In genomic region chr19:39515551-39516191, GRCh38 we compare ENCODE assay signal across 10 cellular contexts. TPM values are rescaled to one million over a fixed set of nuclear protein-coding genes. Genes with fewer than 3 reads are reported as not detected.
DNase-seq lines count a peak whose midpoint lies in the region; ATAC-seq and FAIRE-seq lines count a peak whose summit lies in the region.
"Had no signal": no experiment of that assay in that cellular context is flagged by ENCODE, and none has a peak within 500 bp of the region (broad histone marks: within the 10 kb centered on the region; RNA-seq: fewer than 3 reads in every experiment).

No MANE protein-coding gene starts in this region.

- peaks cover 2% of the 10 kb centered on the region for H3K36me3 Mint-ChIP-seq in activated CD4-positive, alpha-beta T cell treated with anti-CD3 and anti-CD28 coated beads, Interleukin-2, amount 10 ng/mL, durations not matched to agents 24 days and 14 days (ENCODE audit: low read depth)
- H3K36me3 Mint-ChIP-seq in activated T-helper 17 cell treated with anti-CD3 and anti-CD28 coated beads, Interleukin-2, amount 50 U/mL, for 72 hours (ENCODE audit: low read depth), result peaks cover 6% of the 10 kb centered on the region
- H3K36me3 Mint-ChIP-seq in stimulated activated naive B cell treated with anti-CD40 and anti-IgM and Interleukin-4, amounts not matched to agents 10 μg/mL and 1 μg/mL and 100 μg/mL, for 72 hours, result no peaks in the 10 kb centered on the region

- DNase-seq in activated CD4-positive, alpha-beta T cell treated with anti-CD3 and anti-CD28 coated beads, Interleukin-2, amount 10 ng/mL, durations not matched to agents 24 days and 14 days, result peak; percentile 61
- no peak for DNase-seq in activated CD4-positive, alpha-beta T cell treated with anti-CD3 and anti-CD28 coated beads, Interleukin-2, amount 50 U/mL, for 4 hours
- DNase-seq in iPS-NIHi11 (ENCODE audit: low spot score), result peak; percentile 68
- DNase-seq in stimulated activated naive B cell treated with anti-CD40 and anti-IgM and Interleukin-4, amounts not matched to agents 10 μg/mL and 1 μg/mL and 100 μg/mL, for 72 hours, result no peak
- no peak for DNase-seq in G401 (ENCODE audit: low spot score)
- no peak for DNase-seq in cerebellar cortex (ENCODE audit: low spot score)
- DNase-seq in HTR-8/SVneo (ENCODE audit: insufficient read length, low spot score), result no peak
- DNase-seq: AML-193 had no signal

- H3K4me3 Mint-ChIP-seq in activated CD4-positive, alpha-beta T cell treated with anti-CD3 and anti-CD28 coated beads, Interleukin-2, amount 10 ng/mL, durations not matched to agents 24 days and 14 days, result peak overlapping the region; percentile 46
- peak overlapping the region; percentile 70 for H3K4me3 Mint-ChIP-seq in activated T-helper 17 cell treated with anti-CD3 and anti-CD28 coated beads, Interleukin-2, amount 50 U/mL, for 72 hours
- H3K4me3 Mint-ChIP-seq in stimulated activated naive B cell treated with anti-CD40 and anti-IgM and Interleukin-4, amounts not matched to agents 10 μg/mL and 1 μg/mL and 100 μg/mL, for 72 hours, result peak overlapping the region; percentile 66 to 83

- H3K9me3 Mint-ChIP-seq in activated CD4-positive, alpha-beta T cell treated with anti-CD3 and anti-CD28 coated beads, Interleukin-2, amount 10 ng/mL, durations not matched to agents 24 days and 14 days, result no peaks in the 10 kb centered on the region
- no peaks in the 10 kb centered on the region for H3K9me3 Mint-ChIP-seq in activated T-helper 17 cell treated with anti-CD3 and anti-CD28 coated beads, Interleukin-2, amount 50 U/mL, for 72 hours
- no peaks in the 10 kb centered on the region for H3K9me3 Mint-ChIP-seq in stimulated activated naive B cell treated with anti-CD40 and anti-IgM and Interleukin-4, amounts not matched to agents 10 μg/mL and 1 μg/mL and 100 μg/mL, for 72 hours

- intact Hi-C loops in activated CD4-positive, alpha-beta T cell treated with anti-CD3 and anti-CD28 coated beads, Interleukin-2, amount 10 ng/mL, durations not matched to agents 24 days and 14 days (cut with micrococcal nuclease), result no loop called here

- H3K27me3 Mint-ChIP-seq in activated CD4-positive, alpha-beta T cell treated with anti-CD3 and anti-CD28 coated beads, Interleukin-2, amount 10 ng/mL, durations not matched to agents 24 days and 14 days, result peaks cover 53% of the 10 kb centered on the region
- peaks cover 36% of the 10 kb centered on the region for H3K27me3 Mint-ChIP-seq in activated T-helper 17 cell treated with anti-CD3 and anti-CD28 coated beads, Interleukin-2, amount 50 U/mL, for 72 hours
- H3K27me3 Mint-ChIP-seq in stimulated activated naive B cell treated with anti-CD40 and anti-IgM and Interleukin-4, amounts not matched to agents 10 μg/mL and 1 μg/mL and 100 μg/mL, for 72 hours, result peaks cover 48 to 69% of the 10 kb centered on the region in 2 donors

- peak; percentile 18 for ATAC-seq in activated T-helper 17 cell treated with anti-CD3 and anti-CD28 coated beads, Interleukin-2, amount 50 U/mL, for 72 hours (replicated peaks)
- no peak for ATAC-seq in stimulated activated naive B cell treated with anti-CD40 and anti-IgM and Interleukin-4, amounts not matched to agents 10 μg/mL and 1 μg/mL and 100 μg/mL, for 72 hours (replicated peaks)

- H3K27ac Mint-ChIP-seq in activated CD4-positive, alpha-beta T cell treated with anti-CD3 and anti-CD28 coated beads, Interleukin-2, amount 10 ng/mL, durations not matched to agents 24 days and 14 days, result no peak overlapping the region
- H3K27ac Mint-ChIP-seq in activated T-helper 17 cell treated with anti-CD3 and anti-CD28 coated beads, Interleukin-2, amount 50 U/mL, for 72 hours, result no peak overlapping the region
- peak overlapping the region; percentile 42 for H3K27ac Mint-ChIP-seq in stimulated activated naive B cell treated with anti-CD40 and anti-IgM and Interleukin-4, amounts not matched to agents 10 μg/mL and 1 μg/mL and 100 μg/mL, for 72 hours

- no peak for FAIRE-seq in HTR-8/SVneo (lab: Jason Lieb, UNC)

- in situ Hi-C loops in G401 (cut with HindIII; ENCODE audit: low sequenced_read_pairs), result no loop called here

- H3K4me1 Mint-ChIP-seq in activated CD4-positive, alpha-beta T cell treated with anti-CD3 and anti-CD28 coated beads, Interleukin-2, amount 10 ng/mL, durations not matched to agents 24 days and 14 days, result peaks cover 9% of the 10 kb centered on the region
- H3K4me1 Mint-ChIP-seq in activated T-helper 17 cell treated with anti-CD3 and anti-CD28 coated beads, Interleukin-2, amount 50 U/mL, for 72 hours, result peaks cover 9% of the 10 kb centered on the region
- H3K4me1 Mint-ChIP-seq in stimulated activated naive B cell treated with anti-CD40 and anti-IgM and Interleukin-4, amounts not matched to agents 10 μg/mL and 1 μg/mL and 100 μg/mL, for 72 hours, result peaks cover 11 to 22% of the 10 kb centered on the region in 2 donors

RNA-seq across cellular contexts. Expression of gene SELENOV, which starts 0.7 kb away (rescaled TPM):
- not detected in 2 replicates for total RNA-seq in activated CD4-positive, alpha-beta T cell treated with anti-CD3 and anti-CD28 coated beads, Interleukin-2, amount 10 ng/mL, durations not matched to agents 24 days and 14 days
- not detected for total RNA-seq in activated T-helper 17 cell treated with anti-CD3 and anti-CD28 coated beads, Interleukin-2, amount 50 U/mL, for 72 hours
- 4.1 and 27.2 TPM in 2 replicates for total RNA-seq in G401 (2014; rRNA removed; shearing (Covaris generic))
- total RNA-seq: HT1080 had no signal

RNA-seq across cellular contexts. Expression of gene DLL3, which starts 16.9 kb away (rescaled TPM):
- 2.2 TPM in 2 replicates for total RNA-seq in activated CD4-positive, alpha-beta T cell treated with anti-CD3 and anti-CD28 coated beads, Interleukin-2, amount 10 ng/mL, durations not matched to agents 24 days and 14 days
- 1 to 10 TPM in 1 of 2 donors, under 1 TPM in 1; 0.16 to 1.2 TPM for total RNA-seq in activated T-helper 17 cell treated with anti-CD3 and anti-CD28 coated beads, Interleukin-2, amount 50 U/mL, for 72 hours
- 12.4 and 15.6 TPM in 2 replicates for total RNA-seq in G401 (2014; rRNA removed; shearing (Covaris generic))

RNA-seq across cellular contexts. Expression of gene EID2B, which starts 17.0 kb away (rescaled TPM):
- 3.4 and 3.6 TPM in 2 replicates for total RNA-seq in activated CD4-positive, alpha-beta T cell treated with anti-CD3 and anti-CD28 coated beads, Interleukin-2, amount 10 ng/mL, durations not matched to agents 24 days and 14 days
- total RNA-seq in activated T-helper 17 cell treated with anti-CD3 and anti-CD28 coated beads, Interleukin-2, amount 50 U/mL, for 72 hours, result 1 to 10 TPM; 2.8 to 3.2 TPM
- total RNA-seq in G401 (2014; rRNA removed; shearing (Covaris generic)), result 5.3 and 15.5 TPM in 2 replicates

RNA-seq across cellular contexts. Expression of gene EID2, which starts 24.3 kb away (rescaled TPM):
- 17.2 and 17.6 TPM in 2 replicates for total RNA-seq in activated CD4-positive, alpha-beta T cell treated with anti-CD3 and anti-CD28 coated beads, Interleukin-2, amount 10 ng/mL, durations not matched to agents 24 days and 14 days
- total RNA-seq in activated T-helper 17 cell treated with anti-CD3 and anti-CD28 coated beads, Interleukin-2, amount 50 U/mL, for 72 hours, result 10 to 100 TPM in 1 of 2 donors, 1 to 10 TPM in 1; 9.4 to 13.4 TPM
- 19.9 and 31.4 TPM in 2 replicates for total RNA-seq in G401 (2014; rRNA removed; shearing (Covaris generic))

RNA-seq across cellular contexts. Expression of gene TIMM50, which starts 35.0 kb away (rescaled TPM):
- total RNA-seq in activated CD4-positive, alpha-beta T cell treated with anti-CD3 and anti-CD28 coated beads, Interleukin-2, amount 10 ng/mL, durations not matched to agents 24 days and 14 days, result 141 and 143 TPM in 2 replicates
- total RNA-seq in activated T-helper 17 cell treated with anti-CD3 and anti-CD28 coated beads, Interleukin-2, amount 50 U/mL, for 72 hours, result 10 to 100 TPM; 51.5 to 95.1 TPM
- total RNA-seq in G401 (2014; rRNA removed; shearing (Covaris generic)), result 159 and 162 TPM in 2 replicates

Comparison
In these comparisons a context has a peak if more than half of its experiments do, and no peak if none do; other contexts are left out.
1. DNase-seq: peak in activated CD4-positive, alpha-beta T cell treated with anti-CD3 and anti-CD28 coated beads, Interleukin-2, amount 10 ng/mL, durations not matched to agents 24 days and 14 days (single experiment) and iPS-NIHi11 (single experiment); none in activated CD4-positive, alpha-beta T cell treated with anti-CD3 and anti-CD28 coated beads, Interleukin-2, amount 50 U/mL, for 4 hours (0 of 2), stimulated activated naive B cell treated with anti-CD40 and anti-IgM and Interleukin-4, amounts not matched to agents 10 μg/mL and 1 μg/mL and 100 μg/mL, for 72 hours (single experiment), G401 (single experiment), cerebellar cortex (single experiment) and HTR-8/SVneo (single experiment).
2. Peak in every context shown above with its lines, with median percentiles within 50 percentile points of each other: H3K4me3 Mint-ChIP-seq.